ENCODE assay signal across 10 cellular contexts in the genomic region with DNA sequence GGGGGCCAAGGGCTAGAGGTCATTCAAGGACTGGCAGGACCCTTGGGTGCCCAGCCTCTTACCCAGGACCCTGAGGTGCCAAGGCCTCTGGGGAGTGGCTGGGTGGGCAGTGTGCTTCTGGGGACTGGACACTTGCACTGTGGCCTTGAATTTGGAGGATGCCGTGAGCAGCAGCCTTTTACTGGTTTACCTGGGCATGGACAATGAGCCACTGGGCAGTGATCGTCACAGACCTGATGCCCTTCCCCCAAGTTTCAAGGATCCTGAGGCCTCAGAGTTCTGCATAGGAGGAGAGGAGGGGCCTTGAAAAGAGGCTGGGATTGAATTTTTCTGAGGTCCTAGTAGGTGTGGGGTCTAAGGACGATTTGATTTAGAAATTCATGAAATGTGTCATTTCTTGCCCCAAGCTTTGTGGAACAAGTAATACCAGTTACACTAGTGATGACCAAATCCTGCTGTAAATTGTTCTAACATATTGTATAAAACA.
DNase-seq lines count a peak whose midpoint lies in the region; ATAC-seq and TF ChIP-seq lines count a peak whose summit lies in the region.
"Had no signal": no experiment of that assay in that cellular context is flagged by ENCODE, and none has a peak within 500 bp of the region (broad histone marks: within the 10 kb centered on the region; RNA-seq: fewer than 3 reads in every experiment).

No MANE protein-coding gene starts in this region.

- CTCF ChIA-PET in MCF 10A (lab: Yijun Ruan, JAX): interaction anchor here (0.6 to 3.0 kb wide), 5 partner anchors 9 to 505 kb away, joined by 3 to 11 read pairs (median 3); no protein-coding TSS in a partner anchor

- H3K4me3 ChIP-seq in left lung (no peak overlapping the region), tibial artery (no peak overlapping the region)

- H3K27me3 ChIP-seq in left lung: no peaks in the 10 kb centered on the region
- no peaks in the 10 kb centered on the region for H3K27me3 ChIP-seq in tibial artery

- H3K27me3 Mint-ChIP-seq in MCF 10A (ENCODE audit: insufficient read depth, unreplicated experiment): no peaks in the 10 kb centered on the region

- TF ChIP-seq CTCF in MCF 10A (IDR thresholded peaks at IDR 0.05; ENCODE audit: unreplicated experiment) (no peak), left lung (IDR thresholded peaks at IDR 0.05) (no peak), tibial artery (IDR thresholded peaks at IDR 0.05) (no peak)

- peak overlapping the region; percentile 90 for H3K27ac Mint-ChIP-seq in MCF 10A (ENCODE audit: low read depth, unreplicated experiment)
- H3K27ac Mint-ChIP-seq: stimulated activated effector memory CD8-positive, alpha-beta T cell treated with anti-CD3 and anti-CD28 coated beads, Interleukin-12 subunit alpha, Interleukin-12 subunit beta, amount 100 ng/mL, for 72 hours had no signal

- intact Hi-C loops in MCF 10A (cut with micrococcal nuclease): loop anchor here (2.0 to 5.0 kb wide), 4 partner anchors 44 to 506 kb away; partner anchors contain the start of gene TLN2
- intact Hi-C loops in left lung (cut with DNase I): no loop called here
- intact Hi-C loops in tibial artery (cut with DNase I; ENCODE audit: low total_unique reads): no loop called here

- no peaks in the 10 kb centered on the region for H3K36me3 ChIP-seq in left lung
- no peaks in the 10 kb centered on the region for H3K36me3 ChIP-seq in tibial artery

- TF ChIP-seq EP300 in Ishikawa (IDR thresholded peaks at IDR 0.05; ENCODE audit: borderline replicate concordance): no peak; the same call in 1 of the 2 replicates

- H3K27ac ChIP-seq in left lung: peak overlapping the region; percentile 58 to 69
- peak overlapping the region; percentile 68 to 70 for H3K27ac ChIP-seq in tibial artery

- H3K36me3 Mint-ChIP-seq in MCF 10A (ENCODE audit: insufficient read depth, unreplicated experiment): peaks cover 7% of the 10 kb centered on the region
- H3K36me3 Mint-ChIP-seq: stimulated activated effector memory CD8-positive, alpha-beta T cell treated with anti-CD3 and anti-CD28 coated beads, Interleukin-12 subunit alpha, Interleukin-12 subunit beta, amount 100 ng/mL, for 72 hours had no signal

- no peaks in the 10 kb centered on the region for H3K9me3 ChIP-seq in left lung
- H3K9me3 ChIP-seq in tibial artery: no peaks in the 10 kb centered on the region

- no peak for ATAC-seq in left lung
- ATAC-seq in GM19455 (IDR thresholded peaks at IDR 0.05; ENCODE audit: unreplicated experiment): no peak
- ATAC-seq in HG03520 (IDR thresholded peaks at IDR 0.05; ENCODE audit: unreplicated experiment): no peak
- ATAC-seq: stimulated activated effector memory CD8-positive, alpha-beta T cell treated with anti-CD3 and anti-CD28 coated beads, Interleukin-12 subunit alpha, Interleukin-12 subunit beta, amount 100 ng/mL, for 72 hours had no signal

- H3K4me1 ChIP-seq in left lung: peaks cover 16 to 27% of the 10 kb centered on the region in 2 donors
- H3K4me1 ChIP-seq in tibial artery: peaks cover 5 to 71% (median 45%) of the 10 kb centered on the region in 4 donors

- DNase-seq in MCF 10A (ENCODE audit: unreplicated experiment): peak; percentile 69
- no peak for DNase-seq in left lung
- DNase-seq in tibial artery: no peak
- DNase-seq in T-helper 2 cell: no peak
- DNase-seq: central memory CD4-positive, alpha-beta T cell; NCI-H187 had no signal

- TF ChIP-seq RAD21 in Ishikawa (IDR thresholded peaks at IDR 0.05; ENCODE audit: low read depth): no peak

- POLR2A ChIA-PET in MCF 10A (lab: Yijun Ruan, JAX): interaction anchor here (0.7 to 2.4 kb wide), 4 partner anchors 20 to 151 kb away, joined by 3 to 12 read pairs (median 8); no protein-coding TSS in a partner anchor

- H3K4me3 Mint-ChIP-seq in MCF 10A (ENCODE audit: unreplicated experiment): peak overlapping the region; percentile 69
- H3K4me3 Mint-ChIP-seq: stimulated activated effector memory CD8-positive, alpha-beta T cell treated with anti-CD3 and anti-CD28 coated beads, Interleukin-12 subunit alpha, Interleukin-12 subunit beta, amount 100 ng/mL, for 72 hours had no signal

- H3K9me3 Mint-ChIP-seq in MCF 10A (ENCODE audit: unreplicated experiment): no peaks in the 10 kb centered on the region
- H3K9me3 Mint-ChIP-seq: stimulated activated effector memory CD8-positive, alpha-beta T cell treated with anti-CD3 and anti-CD28 coated beads, Interleukin-12 subunit alpha, Interleukin-12 subunit beta, amount 100 ng/mL, for 72 hours had no signal

- peaks cover 63% of the 10 kb centered on the region for H3K4me1 Mint-ChIP-seq in MCF 10A (ENCODE audit: insufficient read depth, unreplicated experiment)
- H3K4me1 Mint-ChIP-seq: stimulated activated effector memory CD8-positive, alpha-beta T cell treated with anti-CD3 and anti-CD28 coated beads, Interleukin-12 subunit alpha, Interleukin-12 subunit beta, amount 100 ng/mL, for 72 hours had no signal

- TSS peak; percentile 83 for BruUV-seq in MCF 10A (replicated peaks; lab: Mats Ljungman, UMichigan)

TF ChIP-seq in Ishikawa, 13 proteins besides CTCF, POLR2A, EP300 and RAD21:
- TF ChIP-seq ZBTB7A (IDR thresholded peaks at IDR 0.05; ENCODE audit: low read depth) (no peak), CREB1 (IDR thresholded peaks at IDR 0.05; ENCODE audit: low read depth) (no peak), NFIC (IDR thresholded peaks at IDR 0.05) (no peak), CEBPB (IDR thresholded peaks at IDR 0.05) (peak; percentile 40; the same call in 1 of the 2 replicates)
